ENCODE assay signal across 1 cellular context in genomic region chr19:871446-872265, GRCh38.
A peak's percentile ranks its signal among the peaks of the same experiment; 100 is the strongest.
TF ChIP-seq lines count a peak whose summit lies in the region.

No MANE protein-coding gene starts in this region.

TF ChIP-seq in HepG2, 621 proteins besides CTCF, POLR2A, EP300 and RAD21:
- no peak for TF ChIP-seq TBL1XR1 (IDR thresholded peaks at IDR 0.05; ENCODE audit: borderline replicate concordance, low read length, partially characterized antibody)
- TF ChIP-seq PTBP1 (IDR thresholded peaks at IDR 0.05; ENCODE audit: low read depth, low read length, poor library complexity, severe bottlenecking) = no peak
- TF ChIP-seq MLX (CRISPR knock-in tag; IDR thresholded peaks at IDR 0.05) = no peak
- TF ChIP-seq ZNF841 (CRISPR knock-in tag; IDR thresholded peaks at IDR 0.05; ENCODE audit: borderline replicate concordance) = no peak
- TF ChIP-seq ZBTB38 (CRISPR knock-in tag; IDR thresholded peaks at IDR 0.05) = peak; percentile 88
- no peak for TF ChIP-seq PATZ1 (CRISPR knock-in tag; IDR thresholded peaks at IDR 0.05)
- no peak for TF ChIP-seq SYNCRIP (IDR thresholded peaks at IDR 0.05; ENCODE audit: insufficient read depth, low read depth, low read length)
- no peak for TF ChIP-seq SAP130 (CRISPR knock-in tag; IDR thresholded peaks at IDR 0.05; ENCODE audit: low read depth)
- TF ChIP-seq TFDP1 (CRISPR knock-in tag; IDR thresholded peaks at IDR 0.05; ENCODE audit: borderline replicate concordance) = no peak
- no peak for TF ChIP-seq TEAD2 (CRISPR knock-in tag; IDR thresholded peaks at IDR 0.05)
- TF ChIP-seq ZBTB14 (CRISPR knock-in tag; IDR thresholded peaks at IDR 0.05) = no peak
- TF ChIP-seq MXD4 (CRISPR knock-in tag; IDR thresholded peaks at IDR 0.05) = no peak
- peak; percentile 78 for TF ChIP-seq HNRNPK (IDR thresholded peaks at IDR 0.05; ENCODE audit: low read depth, low read length, poor library complexity, severe bottlenecking)
- TF ChIP-seq ZNF124 (CRISPR knock-in tag; IDR thresholded peaks at IDR 0.05) = no peak
- TF ChIP-seq MAZ (IDR thresholded peaks at IDR 0.05; ENCODE audit: borderline replicate concordance, low read depth, low read length) = peak; percentile 66; the same call in 1 of the 2 replicates
- no peak for TF ChIP-seq MAZ (CRISPR knock-in tag; IDR thresholded peaks at IDR 0.05; ENCODE audit: low read depth)
- no peak for TF ChIP-seq PHF20 (CRISPR knock-in tag; IDR thresholded peaks at IDR 0.05)
- no peak for TF ChIP-seq KLF12 (CRISPR knock-in tag; IDR thresholded peaks at IDR 0.05; ENCODE audit: borderline replicate concordance)
- no peak for TF ChIP-seq U2AF2 (IDR thresholded peaks at IDR 0.05; ENCODE audit: low read depth, low read length)
- no peak for TF ChIP-seq ZBED4 (CRISPR knock-in tag; IDR thresholded peaks at IDR 0.05; ENCODE audit: borderline replicate concordance)
- no peak for TF ChIP-seq ZNF326 (CRISPR knock-in tag; IDR thresholded peaks at IDR 0.05; ENCODE audit: borderline replicate concordance)
- no peak for TF ChIP-seq ATF1 (CRISPR knock-in tag; IDR thresholded peaks at IDR 0.05)
- no peak for TF ChIP-seq HDAC6 (IDR thresholded peaks at IDR 0.05; ENCODE audit: low read depth, low read length)
- no peak for TF ChIP-seq HBP1 (CRISPR knock-in tag; IDR thresholded peaks at IDR 0.05; ENCODE audit: low read depth)
- TF ChIP-seq CREM (IDR thresholded peaks at IDR 0.05) = no peak
- TF ChIP-seq CREM (CRISPR knock-in tag; IDR thresholded peaks at IDR 0.05) = no peak
- TF ChIP-seq MYNN (CRISPR knock-in tag; IDR thresholded peaks at IDR 0.05; ENCODE audit: low read depth) = peak; percentile 56; the same call in 1 of the 2 replicates
